Comparison of ENCODE assay signal across 8 cellular contexts in genomic region chr17:81537343-81537855, GRCh38. TPM values are rescaled to one million over a fixed set of nuclear protein-coding genes. Genes with fewer than 3 reads are reported as not detected.
DNase-seq lines count a peak whose midpoint lies in the region; ATAC-seq and TF ChIP-seq lines count a peak whose summit lies in the region.

No MANE protein-coding gene starts in this region.

- DNase-seq in EH (ENCODE audit: low read depth) (peak; percentile 30), activated T-cell treated with anti-CD3 and anti-CD28 coated beads for 1 hour (ENCODE audit: low read depth) (peak; percentile 32), glomerular visceral epithelial cell (ENCODE audit: extremely low spot score) (peak; percentile 35), occipital lobe (lab: John Stamatoyannopoulos, UW) (no peak), NCI-H446 treated with DMSO at 0.1 percent for 48 hours (lab: John Stamatoyannopoulos, UW) (no peak)
- peak; percentile 54 for DNase-seq in stimulated activated CD8-positive, alpha-beta memory T cell treated with anti-CD3 and anti-CD28 coated beads, Interleukin-4, amount 100 ng/mL, for 48 hours

- no peak for ATAC-seq in HG02981 (IDR thresholded peaks at IDR 0.05; ENCODE audit: unreplicated experiment)

- peak; percentile 43; the same call in 1 of the 2 replicates for TF ChIP-seq CTCF in LNCAP (IDR thresholded peaks at IDR 0.05)

RNA-seq across cellular contexts. Expression of gene FSCN2, which starts 9.2 kb away (rescaled TPM):
- total RNA-seq in occipital lobe: 5.6 TPM

RNA-seq across cellular contexts. Expression of gene FAAP100, which starts 14.8 kb away (rescaled TPM):
- total RNA-seq in occipital lobe: 24.2 TPM

RNA-seq across cellular contexts. Expression of gene ACTG1, which starts 24.8 kb away (rescaled TPM):
- total RNA-seq in occipital lobe: 3,469 TPM

Comparison
In these comparisons a context has a peak if more than half of its experiments do, and no peak if none do; other contexts are left out.
1. DNase-seq: peak in EH (single experiment), activated T-cell treated with anti-CD3 and anti-CD28 coated beads for 1 hour (single experiment), glomerular visceral epithelial cell (single experiment) and stimulated activated CD8-positive, alpha-beta memory T cell treated with anti-CD3 and anti-CD28 coated beads, Interleukin-4, amount 100 ng/mL, for 48 hours (single experiment); none in occipital lobe (single experiment) and NCI-H446 treated with DMSO at 0.1 percent for 48 hours (single experiment).